Comparison of ENCODE assay signal across 1 cellular context in the genomic region with DNA sequence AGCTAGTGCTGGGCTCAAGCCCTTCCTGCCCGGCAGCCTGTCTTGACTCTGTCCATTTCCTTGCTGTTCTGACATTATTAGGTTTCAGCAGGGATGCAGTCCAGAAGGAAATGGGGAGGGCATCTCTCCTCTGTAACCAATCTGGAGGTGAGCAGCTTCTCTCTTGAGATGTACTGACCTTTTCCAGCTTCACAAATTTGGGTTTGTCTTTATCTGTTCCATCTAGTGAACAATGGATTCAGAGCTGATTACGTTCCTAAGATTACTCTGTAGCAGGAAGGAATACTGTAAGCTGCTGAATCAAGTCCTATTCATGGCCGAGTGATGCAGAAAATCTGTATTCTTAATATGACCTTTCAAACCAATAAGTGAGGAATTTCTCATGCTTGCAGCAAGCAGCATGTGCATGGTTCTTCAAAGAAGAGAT.
TF ChIP-seq lines count a peak whose summit lies in the region.

No MANE protein-coding gene starts in this region.

TF ChIP-seq in SK-N-SH, 30 proteins besides CTCF, POLR2A, EP300 and RAD21 (continued from another document):
- TF ChIP-seq, protein P1, sequence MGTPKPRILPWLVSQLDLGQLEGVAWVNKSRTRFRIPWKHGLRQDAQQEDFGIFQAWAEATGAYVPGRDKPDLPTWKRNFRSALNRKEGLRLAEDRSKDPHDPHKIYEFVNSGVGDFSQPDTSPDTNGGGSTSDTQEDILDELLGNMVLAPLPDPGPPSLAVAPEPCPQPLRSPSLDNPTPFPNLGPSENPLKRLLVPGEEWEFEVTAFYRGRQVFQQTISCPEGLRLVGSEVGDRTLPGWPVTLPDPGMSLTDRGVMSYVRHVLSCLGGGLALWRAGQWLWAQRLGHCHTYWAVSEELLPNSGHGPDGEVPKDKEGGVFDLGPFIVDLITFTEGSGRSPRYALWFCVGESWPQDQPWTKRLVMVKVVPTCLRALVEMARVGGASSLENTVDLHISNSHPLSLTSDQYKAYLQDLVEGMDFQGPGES (IDR thresholded peaks at IDR 0.05; ENCODE audit: low read depth, low read length), result no peak
- TF ChIP-seq EZH2phosphoT487 (IDR thresholded peaks at IDR 0.05; ENCODE audit: borderline replicate concordance, low read depth), result no peak
- TF ChIP-seq FOXM1 (IDR thresholded peaks at IDR 0.05; ENCODE audit: low read depth), result no peak
- no peak for TF ChIP-seq YY1 (IDR thresholded peaks at IDR 0.05; ENCODE audit: low read depth)
- TF ChIP-seq, protein P2, sequence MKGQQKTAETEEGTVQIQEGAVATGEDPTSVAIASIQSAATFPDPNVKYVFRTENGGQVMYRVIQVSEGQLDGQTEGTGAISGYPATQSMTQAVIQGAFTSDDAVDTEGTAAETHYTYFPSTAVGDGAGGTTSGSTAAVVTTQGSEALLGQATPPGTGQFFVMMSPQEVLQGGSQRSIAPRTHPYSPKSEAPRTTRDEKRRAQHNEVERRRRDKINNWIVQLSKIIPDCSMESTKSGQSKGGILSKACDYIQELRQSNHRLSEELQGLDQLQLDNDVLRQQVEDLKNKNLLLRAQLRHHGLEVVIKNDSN (IDR thresholded peaks at IDR 0.05; ENCODE audit: borderline replicate concordance, low read depth), result no peak
- no peak for TF ChIP-seq SIN3A (IDR thresholded peaks at IDR 0.05; ENCODE audit: borderline replicate concordance, low read depth, low read length)
- no peak for TF ChIP-seq GATA2 (CRISPR knock-in tag; IDR thresholded peaks at IDR 0.05)
- TF ChIP-seq RXRA (IDR thresholded peaks at IDR 0.05; ENCODE audit: borderline replicate concordance, low read depth), result no peak
